7 cellular contexts compared by ENCODE assay signal in genomic region chr14:96504353-96504752, GRCh38. TPM values are rescaled to one million over a fixed set of nuclear protein-coding genes. Genes with fewer than 3 reads are reported as not detected.
DNase-seq lines count a peak whose midpoint lies in the region; ATAC-seq, FAIRE-seq and TF ChIP-seq lines count a peak whose summit lies in the region.
"Not testable (repeated sequence)": the region's sequence is repeated elsewhere in the genome, so short reads cannot be mapped to it uniquely, and the experiment has no call there.

No MANE protein-coding gene starts in this region.

- peak overlapping the region; percentile 99 for H3K27ac Mint-ChIP-seq in activated CD8-positive, alpha-beta T cell treated with anti-CD3 and anti-CD28 coated beads for 36 hours
- H3K27ac Mint-ChIP-seq in astrocyte (ENCODE audit: unreplicated experiment) (peak overlapping the region; percentile 59), memory B cell (peak overlapping the region; percentile 98)

- H3K9ac ChIP-seq in OCI-LY1 (ENCODE audit: low read length); parathyroid adenoma: not testable (repeated sequence)
- peak overlapping the region; percentile 94 for H3K9ac ChIP-seq in astrocyte (ENCODE audit: low read length)

- CTCF ChIA-PET in activated CD8-positive, alpha-beta T cell treated with anti-CD3 and anti-CD28 coated beads for 36 hours (lab: Charles Lee) = not testable (repeated sequence)

- H3K36me3 ChIP-seq in OCI-LY1 (ENCODE audit: insufficient read depth, low read length) = peaks cover 25% of the 10 kb centered on the region
- not testable (repeated sequence) for H3K36me3 ChIP-seq in astrocyte (ENCODE audit: insufficient read depth, low read length); parathyroid adenoma (ENCODE audit: control insufficient read depth, insufficient read depth, low read length)

- peak overlapping the region; percentile 95 for H3K4me3 Mint-ChIP-seq in activated CD8-positive, alpha-beta T cell treated with anti-CD3 and anti-CD28 coated beads for 36 hours
- H3K4me3 Mint-ChIP-seq in astrocyte (ENCODE audit: unreplicated experiment) (peak overlapping the region; percentile 100), memory B cell (peak overlapping the region; percentile 63)

- TF ChIP-seq CTCF in OCI-LY1 (IDR thresholded peaks at IDR 0.05; ENCODE audit: low read length); activated CD8-positive, alpha-beta T cell treated with anti-CD3 and anti-CD28 coated beads for 36 hours (IDR thresholded peaks at IDR 0.05); astrocyte (IDR thresholded peaks at IDR 0.05; ENCODE audit: insufficient read depth, low read depth, low read length); epithelial cell of proximal tubule (conservative IDR thresholded peaks at IDR 0.05; ENCODE audit: low read depth, low read length); parathyroid adenoma (IDR thresholded peaks at IDR 0.05): not testable (repeated sequence)

- not testable (repeated sequence) for H3K9me3 ChIP-seq in OCI-LY1 (ENCODE audit: low read length); astrocyte (ENCODE audit: insufficient read depth, low read depth, low read length); parathyroid adenoma (ENCODE audit: control insufficient read depth, low read length)

- H3K4me3 ChIP-seq in OCI-LY1 (ENCODE audit: low read depth, low read length, poor library complexity, severe bottlenecking) (peak overlapping the region; percentile 83), astrocyte (ENCODE audit: insufficient read depth, low read depth, low read length) (peak overlapping the region; percentile 93), epithelial cell of proximal tubule (ENCODE audit: low read depth, low read length) (peak overlapping the region; percentile 78)
- H3K4me3 ChIP-seq in parathyroid adenoma (ENCODE audit: low read depth, low read length) = not testable (repeated sequence)

- H3K4me2 ChIP-seq in OCI-LY1 (ENCODE audit: low read length) = peak overlapping the region; percentile 80
- H3K4me2 ChIP-seq in astrocyte (ENCODE audit: low read length) = peak overlapping the region; percentile 84
- peak overlapping the region; percentile 91 for H3K4me2 ChIP-seq in parathyroid adenoma (ENCODE audit: low read length)

- peaks cover 54% of the 10 kb centered on the region for H3K4me1 Mint-ChIP-seq in activated CD8-positive, alpha-beta T cell treated with anti-CD3 and anti-CD28 coated beads for 36 hours (ENCODE audit: low read depth)
- H3K4me1 Mint-ChIP-seq in astrocyte (ENCODE audit: low read depth, unreplicated experiment) = peaks cover 17% of the 10 kb centered on the region
- H3K4me1 Mint-ChIP-seq in memory B cell = peaks cover 37% of the 10 kb centered on the region

- H3K9me3 Mint-ChIP-seq in activated CD8-positive, alpha-beta T cell treated with anti-CD3 and anti-CD28 coated beads for 36 hours; astrocyte (ENCODE audit: unreplicated experiment); memory B cell: not testable (repeated sequence)

- intact Hi-C loops in activated CD8-positive, alpha-beta T cell treated with anti-CD3 and anti-CD28 coated beads for 36 hours (cut with micrococcal nuclease) = loop anchor here (5.0 kb wide), 1 partner anchor 142 kb away; the partner anchor contains the start of genes ATG2B and GSKIP

- H4K20me1 ChIP-seq in OCI-LY1 (ENCODE audit: insufficient read depth, low read length) = not testable (repeated sequence)
- H4K20me1 ChIP-seq in astrocyte (ENCODE audit: insufficient read depth, low read length) = peaks cover 63% of the 10 kb centered on the region

- not testable (repeated sequence) for FAIRE-seq in astrocyte (lab: Jason Lieb, UNC)

- ATAC-seq in activated CD8-positive, alpha-beta T cell treated with anti-CD3 and anti-CD28 coated beads for 36 hours; memory B cell (ENCODE audit: low read depth): not testable (repeated sequence)

- not testable (repeated sequence) for H3K9me2 ChIP-seq in OCI-LY1 (ENCODE audit: low read depth, low read length)

- H3F3A ChIP-seq in OCI-LY1 (ENCODE audit: insufficient read depth, low read length) = not testable (repeated sequence)

- not testable (repeated sequence) for H3K27ac ChIP-seq in OCI-LY1 (ENCODE audit: low read depth, low read length, poor library complexity, severe bottlenecking); astrocyte (ENCODE audit: low read depth, low read length); parathyroid adenoma

- H3K79me2 ChIP-seq in OCI-LY1 (ENCODE audit: insufficient read depth, low read length) (peaks cover 70% of the 10 kb centered on the region), astrocyte (ENCODE audit: insufficient read depth, low read length) (peaks cover 76% of the 10 kb centered on the region), parathyroid adenoma (peaks cover 62% of the 10 kb centered on the region)

- not testable (repeated sequence) for H3K27me3 Mint-ChIP-seq in activated CD8-positive, alpha-beta T cell treated with anti-CD3 and anti-CD28 coated beads for 36 hours; astrocyte (ENCODE audit: low read depth, unreplicated experiment); memory B cell

- peaks cover 44% of the 10 kb centered on the region for H3K4me1 ChIP-seq in OCI-LY1 (ENCODE audit: insufficient read depth, low read length, severe bottlenecking)
- not testable (repeated sequence) for H3K4me1 ChIP-seq in astrocyte (ENCODE audit: insufficient read depth, low read length)
- H3K4me1 ChIP-seq in parathyroid adenoma = peaks cover 14% of the 10 kb centered on the region

- H3K36me3 Mint-ChIP-seq in activated CD8-positive, alpha-beta T cell treated with anti-CD3 and anti-CD28 coated beads for 36 hours (ENCODE audit: low read depth) = peaks cover 43% of the 10 kb centered on the region
- not testable (repeated sequence) for H3K36me3 Mint-ChIP-seq in astrocyte (ENCODE audit: low read depth, unreplicated experiment); memory B cell

- POLR2A ChIA-PET in activated CD8-positive, alpha-beta T cell treated with anti-CD3 and anti-CD28 coated beads for 36 hours (lab: Charles Lee) = interaction anchor here (1.1 kb wide), 1 partner anchor 38 kb away, joined by 3 read pairs; no protein-coding TSS in a partner anchor

- H2AFZ ChIP-seq in OCI-LY1 (ENCODE audit: low read length); astrocyte (ENCODE audit: low read depth, low read length); parathyroid adenoma: not testable (repeated sequence)

- peak; percentile 41 for DNase-seq in ELF-1 (ENCODE audit: low read depth, low spot score)
- DNase-seq in activated CD8-positive, alpha-beta T cell treated with anti-CD3 and anti-CD28 coated beads for 36 hours; astrocyte (ENCODE audit: low read depth); epithelial cell of proximal tubule (ENCODE audit: low read depth); memory B cell (ENCODE audit: low spot score in 2 of 2): not testable (repeated sequence)

- H3K27me3 ChIP-seq in OCI-LY1 (ENCODE audit: insufficient read depth, low read length); astrocyte (ENCODE audit: insufficient read depth, low read length); parathyroid adenoma (ENCODE audit: control insufficient read depth, insufficient read depth, low read length): not testable (repeated sequence)

RNA-seq across cellular contexts. Expression of gene PAPOLA, which starts 2.2 kb away (rescaled TPM):
- 100 to 1,000 TPM; 176 to 178 TPM for total RNA-seq in activated CD8-positive, alpha-beta T cell treated with anti-CD3 and anti-CD28 coated beads for 36 hours
- total RNA-seq in astrocyte (164 and 188 TPM in 2 replicates), epithelial cell of proximal tubule (57.7 and 86.9 TPM in 2 replicates)
